Comparison of ENCODE assay signal across 8 cellular contexts in the genomic region with DNA sequence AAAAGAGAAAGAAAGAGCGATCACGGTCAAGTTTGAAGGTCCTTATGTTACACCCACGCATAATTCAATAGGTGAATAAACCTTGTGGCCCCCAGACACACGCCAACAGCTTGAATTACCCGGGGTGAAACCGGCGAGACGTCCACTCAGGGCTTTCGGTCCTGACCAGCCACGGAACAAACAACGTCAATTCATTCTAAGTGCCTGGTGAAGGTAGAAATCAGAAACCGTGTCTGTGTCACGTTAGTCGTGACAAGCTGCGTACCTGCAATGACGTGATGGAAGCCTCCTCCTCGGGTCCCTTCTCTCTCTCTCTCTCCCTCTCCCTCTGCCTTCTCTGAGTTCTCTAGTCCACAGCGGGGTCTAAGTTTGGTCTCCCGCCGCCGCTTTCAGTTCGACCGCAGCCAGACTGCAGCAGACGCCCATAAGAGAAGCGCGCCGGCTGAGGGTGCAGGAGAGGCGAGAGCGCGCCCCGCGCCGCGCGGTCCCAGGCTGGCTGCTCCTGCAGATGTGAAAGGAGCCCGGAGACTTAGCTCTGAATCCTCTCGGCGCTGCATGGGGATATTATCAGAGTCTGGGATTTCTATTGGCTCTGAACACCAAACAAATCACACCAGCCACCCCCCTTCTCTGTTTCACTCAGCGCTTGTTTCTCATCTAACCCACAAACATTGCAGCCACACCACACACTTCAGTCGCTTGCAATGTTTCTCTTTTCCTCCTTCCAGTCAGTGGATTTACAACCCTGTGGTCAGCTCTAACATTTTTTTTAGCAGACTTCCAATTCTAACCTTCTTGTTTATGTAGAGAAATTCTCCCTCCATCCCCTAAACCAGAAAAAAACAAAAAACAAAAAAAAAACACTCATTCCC. TPM values are rescaled to one million over a fixed set of nuclear protein-coding genes. Genes with fewer than 3 reads are reported as not detected.
DNase-seq lines count a peak whose midpoint lies in the region; ATAC-seq, FAIRE-seq and TF ChIP-seq lines count a peak whose summit lies in the region.

TSS of gene GREM2 (minus strand) at position 537 of the 872 bp plus-strand sequence. CDS start 118,680 bp downstream, outside the sequence.

- TF ChIP-seq CTCF in BJ (IDR thresholded peaks at IDR 0.05; ENCODE audit: insufficient read depth, low read depth, low read length) (no peak), Panc1 (IDR thresholded peaks at IDR 0.05) (no peak)

- H3K9me3 ChIP-seq in Panc1 (ENCODE audit: control insufficient read depth, insufficient read depth, low read depth, low read length) = no peaks in the 10 kb centered on the region

- peaks cover 3% of the 10 kb centered on the region; the same call in 1 of the 2 replicates for H3K4me1 ChIP-seq in Panc1 (ENCODE audit: control insufficient read depth, insufficient read depth, low read length)
- H3K4me1 ChIP-seq in rectal smooth muscle tissue (ENCODE audit: control insufficient read depth, insufficient read depth, low read length) = no peaks in the 10 kb centered on the region

- H3K27ac ChIP-seq in Panc1 (ENCODE audit: low read length) (no peak within 1 kb of the TSS), rectal smooth muscle tissue (ENCODE audit: low read depth, low read length) (peak within 1 kb of the TSS; percentile 75)

- peak; percentile 83 for DNase-seq in BJ (ENCODE audit: low read depth)
- DNase-seq in GM19239 (ENCODE audit: insufficient read length, low spot score) = peak; percentile 14
- no peak for DNase-seq in Panc1 (ENCODE audit: low read depth, low spot score)
- DNase-seq in amniotic stem cell (lab: John Stamatoyannopoulos, UW) = peak; percentile 46
- peak in 36 of 51 donors; percentile 2 to 77 (median 24) for DNase-seq in hypothalamus (lab: John Stamatoyannopoulos, UW)
- no peak for DNase-seq in GDM1 (lab: John Stamatoyannopoulos, UW)

- intact Hi-C loops in Panc1 (cut with micrococcal nuclease; ENCODE audit: unreplicated experiment) = no loop called here

- CTCF ChIA-PET in BJ (lab: Yijun Ruan, JAX) = interaction anchor here (0.6 to 2.4 kb wide), 7 partner anchors 8 to 1187 kb away, joined by 3 to 8 read pairs (median 4); no protein-coding TSS in a partner anchor
- CTCF ChIA-PET in Panc1 (lab: Charles Lee) = no interaction called here

- peak within 1 kb of the TSS; percentile 65 for H3K4me3 ChIP-seq in BJ (ENCODE audit: low read depth, low read length)
- peak within 1 kb of the TSS; percentile 52 to 72 for H3K4me3 ChIP-seq in Panc1 (ENCODE audit: low read depth in 2 of 2, low read length in 2 of 2)
- peak within 1 kb of the TSS; percentile 87 for H3K4me3 ChIP-seq in rectal smooth muscle tissue (ENCODE audit: low read length)

- POLR2A ChIA-PET in BJ (lab: Charles Lee) (no interaction called here), Panc1 (lab: Charles Lee) (no interaction called here)

- ATAC-seq in HG03354 (IDR thresholded peaks at IDR 0.05; ENCODE audit: poor library complexity, severe bottlenecking, unreplicated experiment) = peak; percentile 88
- peak; percentile 87 for ATAC-seq in Panc1

- no peaks in the 10 kb centered on the region for H3K36me3 ChIP-seq in BJ (ENCODE audit: control insufficient read depth, insufficient read depth, low read length)
- H3K36me3 ChIP-seq in Panc1 (ENCODE audit: control insufficient read depth, insufficient read depth, low read length) = no peaks in the 10 kb centered on the region; the same call in 1 of the 2 replicates
- H3K36me3 ChIP-seq in rectal smooth muscle tissue (ENCODE audit: control insufficient read depth, insufficient read depth, low read length) = no peaks in the 10 kb centered on the region

- H3K9ac ChIP-seq in rectal smooth muscle tissue (ENCODE audit: low read length) = peak within 1 kb of the TSS; percentile 39

- FAIRE-seq in GM19239 (lab: Jason Lieb, UNC) = peak; percentile 48

- H3K27me3 ChIP-seq in BJ (ENCODE audit: control insufficient read depth, insufficient read depth, low read length) (peaks cover 1% of the 10 kb centered on the region), Panc1 (ENCODE audit: control insufficient read depth, insufficient read depth, low read length) (peaks cover 15% of the 10 kb centered on the region), rectal smooth muscle tissue (ENCODE audit: control insufficient read depth, insufficient read depth, low read length) (no peaks in the 10 kb centered on the region)

- in situ Hi-C loops in Panc1 (cut with HindIII; ENCODE audit: low pct_unique_long_range_greater_than_20kb, low sequenced_read_pairs) = no loop called here

- no TSS peak for BruUV-seq in Panc1 (replicated peaks; lab: Mats Ljungman, UMichigan)

RNA-seq across cellular contexts. Expression of gene GREM2, which starts in this region (rescaled TPM):
- polyA plus RNA-seq in BJ (2011; rRNA removed) = 3.9 and 5.6 TPM in 2 replicates
- polyA minus RNA-seq in BJ (2011; rRNA and poly(A)+ RNA removed) = 1.9 TPM in 2 replicates
- not detected for total RNA-seq in Panc1 (2021; ENCODE audit: unreplicated experiment)
- polyA plus RNA-seq in Panc1 (2012; ENCODE audit: insufficient read length) = 0.16 TPM

Comparison
In these comparisons a context has a peak if more than half of its experiments do, and no peak if none do; other contexts are left out.
1. Peak in ATAC-seq and H3K4me3 ChIP-seq in Panc1; RNA of the gene not detected or under 1 TPM.
2. DNase-seq: peak in BJ (single experiment), GM19239 (single experiment), amniotic stem cell (single experiment) and hypothalamus (36 of 51); none in Panc1 (single experiment) and GDM1 (single experiment).
3. Peak in every context shown above with its lines, with median percentiles within 50 percentile points of each other: H3K4me3 ChIP-seq.